In the genomic region with DNA sequence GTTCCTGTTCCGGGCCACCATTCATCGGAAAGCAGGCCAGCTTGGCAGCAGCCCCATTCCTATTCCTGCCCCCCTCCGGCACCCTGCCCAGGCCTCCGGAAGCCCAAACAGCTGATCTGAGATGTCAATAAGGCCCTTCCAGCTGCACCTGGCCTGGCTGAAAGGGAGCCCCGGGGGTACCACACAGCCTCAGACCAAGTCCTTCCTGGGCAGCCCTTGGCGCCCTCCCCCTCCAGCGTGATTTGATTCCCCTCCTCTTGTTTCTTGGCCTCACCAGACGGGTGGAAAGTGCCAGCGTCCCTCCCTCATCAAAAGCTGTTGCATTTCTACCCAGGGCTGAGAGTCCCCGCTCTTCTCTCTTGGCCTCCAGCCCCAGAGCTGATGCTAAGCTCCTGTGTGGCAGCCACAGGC, we compare ENCODE assay signal across 8 cellular contexts.
DNase-seq lines count a peak whose midpoint lies in the region; ATAC-seq and TF ChIP-seq lines count a peak whose summit lies in the region.

No MANE protein-coding gene starts in this region.

- H3K9me3 ChIP-seq in right cardiac atrium (ENCODE audit: control insufficient read depth, low read length) = no peaks in the 10 kb centered on the region
- H3K9me3 ChIP-seq in stomach = no peaks in the 10 kb centered on the region

- intact Hi-C loops in right cardiac atrium (cut with DNase I) (no loop called here), stomach (cut with DNase I; ENCODE audit: low total_unique reads) (no loop called here)

- no peak for TF ChIP-seq POLR2A in stomach (IDR thresholded peaks at IDR 0.05)

- ATAC-seq in right cardiac atrium (peak; percentile 50 to 54), GM19397 (IDR thresholded peaks at IDR 0.05; ENCODE audit: unreplicated experiment) (no peak)

- no peaks in the 10 kb centered on the region for H3K36me3 ChIP-seq in stomach

- 26% methylated on average over 10 of the region's 10 CpGs for WGBS in right cardiac atrium
- 40 to 55% (median 51%) methylated on average over 10 of the region's 10 CpGs for WGBS in stomach, 5 donors

- H3K4me3 ChIP-seq in right cardiac atrium (ENCODE audit: low read length) (no peak overlapping the region), stomach (no peak overlapping the region)

- H3K27ac ChIP-seq in right cardiac atrium (ENCODE audit: low read length) = no peak overlapping the region
- H3K27ac ChIP-seq in stomach = peak overlapping the region in 2 of 5 donors; percentile 9 to 38

- DNase-seq in DMS79 treated with DMSO at 0.1 percent for 48 hours (lab: John Stamatoyannopoulos, UW) (peak; percentile 45), DMS79 (lab: John Stamatoyannopoulos, UW) (no peak), SHP77 treated with DMSO at 0.1 percent for 48 hours (lab: John Stamatoyannopoulos, UW) (peak; percentile 59), right cardiac atrium (peak in 2 of 3 donors; percentile 57 to 74), stomach (peak; percentile 44), NCI-H748 treated with DMSO at 0.1 percent for 48 hours (lab: John Stamatoyannopoulos, UW) (no peak)
- DNase-seq in activated CD4-positive, CD25-positive, alpha-beta regulatory T cell treated with anti-CD3 and anti-CD28 coated beads, Interleukin-2, amount 50 U/mL, for 72 hours = no peak

- TF ChIP-seq CTCF in stomach (IDR thresholded peaks at IDR 0.05) = no peak

- no peak for TF ChIP-seq EP300 in stomach (IDR thresholded peaks at IDR 0.05)

- H3K4me1 ChIP-seq in right cardiac atrium (ENCODE audit: control insufficient read depth, insufficient read depth, low read length) (peaks cover 5% of the 10 kb centered on the region), stomach (peaks cover 0 to 46% (median 19%) of the 10 kb centered on the region in 4 donors)

- H3K27me3 ChIP-seq in right cardiac atrium (ENCODE audit: control insufficient read depth, insufficient read depth) (no peaks in the 10 kb centered on the region), stomach (no peaks in the 10 kb centered on the region)

Comparison
In these comparisons a context has a peak if more than half of its experiments do, and no peak if none do; other contexts are left out.
1. DNase-seq: peak in DMS79 treated with DMSO at 0.1 percent for 48 hours (single experiment), SHP77 treated with DMSO at 0.1 percent for 48 hours (single experiment), right cardiac atrium (2 of 3) and stomach (single experiment); none in DMS79 (single experiment), NCI-H748 treated with DMSO at 0.1 percent for 48 hours (single experiment) and activated CD4-positive, CD25-positive, alpha-beta regulatory T cell treated with anti-CD3 and anti-CD28 coated beads, Interleukin-2, amount 50 U/mL, for 72 hours (single experiment).